In the genomic region with DNA sequence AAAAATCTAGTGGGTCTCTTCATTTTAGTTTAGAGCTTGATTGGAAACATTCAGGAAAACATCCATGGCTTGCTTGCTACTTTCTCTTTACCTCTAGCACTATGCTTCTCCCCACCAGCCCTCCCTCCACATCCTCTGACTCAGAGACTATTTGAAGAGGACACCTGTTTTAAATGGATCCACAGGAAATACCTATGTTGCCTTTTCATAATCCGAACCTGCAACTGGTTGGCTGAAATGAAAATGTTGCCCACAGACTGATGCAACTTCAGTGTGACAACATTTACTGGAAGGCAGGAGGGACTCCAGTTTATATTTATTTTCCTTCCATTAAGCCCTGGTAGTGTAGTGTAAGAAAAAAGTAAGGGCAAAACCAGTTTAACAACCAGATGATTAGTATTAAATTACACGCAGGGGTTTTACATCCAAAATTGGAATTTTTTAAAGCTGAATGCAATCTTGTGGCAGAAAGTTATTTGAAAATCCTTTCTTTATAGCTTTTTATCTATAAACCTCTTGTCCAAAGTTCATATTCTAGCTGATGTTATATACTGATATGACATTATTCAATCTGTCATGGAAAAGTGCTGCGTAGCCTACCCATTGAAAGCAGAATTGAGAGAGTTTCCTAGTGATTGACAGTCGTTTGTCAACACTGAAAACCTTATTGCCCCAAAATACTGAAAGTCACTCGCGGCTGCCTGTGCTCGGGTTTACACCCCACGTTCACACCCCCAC, we compare ENCODE assay signal across 8 cellular contexts. TPM values are rescaled to one million over a fixed set of nuclear protein-coding genes. Genes with fewer than 3 reads are reported as not detected.
A peak's percentile ranks its signal among the peaks of the same experiment; 100 is the strongest.
DNase-seq lines count a peak whose midpoint lies in the region; ATAC-seq and TF ChIP-seq lines count a peak whose summit lies in the region.

No MANE protein-coding gene starts in this region.

- H3K9me3 Mint-ChIP-seq in activated naive CD4-positive, alpha-beta T cell treated with anti-CD3 and anti-CD28 coated beads for 36 hours: no peaks in the 10 kb centered on the region
- peaks cover 10% of the 10 kb centered on the region for H3K9me3 Mint-ChIP-seq in glutamatergic neuron (ENCODE audit: unreplicated experiment)

- no peaks in the 10 kb centered on the region for H3K36me3 ChIP-seq in parathyroid adenoma (ENCODE audit: control insufficient read depth, insufficient read depth, low read length)

- peak overlapping the region; percentile 92 for H3K27ac ChIP-seq in parathyroid adenoma

- intact Hi-C loops in Right ventricle myocardium inferior (cut with DNase I): loop anchor here (2.0 to 5.0 kb wide), 3 partner anchors 115 to 213 kb away; a partner anchor contains a TSS
- intact Hi-C loops in cardiac septum (cut with DNase I): loop anchor here (2.0 to 5.0 kb wide), 2 partner anchors 113 to 163 kb away; no protein-coding TSS in a partner anchor
- intact Hi-C loops in activated naive CD4-positive, alpha-beta T cell treated with anti-CD3 and anti-CD28 coated beads for 36 hours (cut with micrococcal nuclease): loop anchor here (1.0 to 5.0 kb wide), 8 partner anchors 20 to 912 kb away; a partner anchor contains a TSS

- H3K36me3 Mint-ChIP-seq in activated naive CD4-positive, alpha-beta T cell treated with anti-CD3 and anti-CD28 coated beads for 36 hours (ENCODE audit: low read depth): peaks cover 5% of the 10 kb centered on the region
- no peaks in the 10 kb centered on the region for H3K36me3 Mint-ChIP-seq in glutamatergic neuron (ENCODE audit: unreplicated experiment)

- peak overlapping the region; percentile 85 for H3K4me2 ChIP-seq in parathyroid adenoma (ENCODE audit: low read length)

- no peaks in the 10 kb centered on the region for H3K27me3 ChIP-seq in parathyroid adenoma (ENCODE audit: control insufficient read depth, insufficient read depth, low read length)

- H3K79me2 ChIP-seq in parathyroid adenoma: no peaks in the 10 kb centered on the region

- peaks cover 6% of the 10 kb centered on the region for H3K4me1 ChIP-seq in parathyroid adenoma

- TF ChIP-seq CTCF in glutamatergic neuron (IDR thresholded peaks at IDR 0.05; ENCODE audit: partially characterized antibody, unreplicated experiment): no peak
- TF ChIP-seq CTCF in parathyroid adenoma (IDR thresholded peaks at IDR 0.05): no peak

- CTCF ChIA-PET in activated naive CD4-positive, alpha-beta T cell treated with anti-CD3 and anti-CD28 coated beads for 36 hours (lab: Charles Lee): interaction anchor here (0.6 to 1.5 kb wide), 6 partner anchors 33 to 367 kb away, joined by 3 to 8 read pairs (median 4); no protein-coding TSS in a partner anchor

- no peaks in the 10 kb centered on the region for H3K27me3 Mint-ChIP-seq in activated naive CD4-positive, alpha-beta T cell treated with anti-CD3 and anti-CD28 coated beads for 36 hours (ENCODE audit: low read depth)
- peaks cover 9% of the 10 kb centered on the region for H3K27me3 Mint-ChIP-seq in glutamatergic neuron (ENCODE audit: unreplicated experiment)

- H3K4me3 Mint-ChIP-seq in activated naive CD4-positive, alpha-beta T cell treated with anti-CD3 and anti-CD28 coated beads for 36 hours: peak overlapping the region; percentile 81
- H3K4me3 Mint-ChIP-seq in glutamatergic neuron (ENCODE audit: unreplicated experiment): peak overlapping the region; percentile 97

- H3K9ac ChIP-seq in parathyroid adenoma: peak overlapping the region; percentile 89

- H2AFZ ChIP-seq in parathyroid adenoma: peak overlapping the region; percentile 94

- no peaks in the 10 kb centered on the region for H3K9me3 ChIP-seq in parathyroid adenoma (ENCODE audit: control insufficient read depth, low read length)

- H3K4me1 Mint-ChIP-seq in activated naive CD4-positive, alpha-beta T cell treated with anti-CD3 and anti-CD28 coated beads for 36 hours (ENCODE audit: low read depth): peaks cover 28% of the 10 kb centered on the region
- no peaks in the 10 kb centered on the region for H3K4me1 Mint-ChIP-seq in glutamatergic neuron (ENCODE audit: low read depth, unreplicated experiment)

- ATAC-seq in Right ventricle myocardium inferior (peak; percentile 8), GM18519 (IDR thresholded peaks at IDR 0.05; ENCODE audit: low FRiP score, unreplicated experiment) (no peak), HG03439 (IDR thresholded peaks at IDR 0.05; ENCODE audit: unreplicated experiment) (no peak)

- DNase-seq in Right ventricle myocardium inferior (ENCODE audit: missing footprints) (no peak), cardiac septum (ENCODE audit: low spot score) (no peak), NAMALWA (ENCODE audit: low spot score) (peak; percentile 38), glutamatergic neuron (no peak)
- DNase-seq in activated naive CD4-positive, alpha-beta T cell treated with anti-CD3 and anti-CD28 coated beads for 36 hours: peak; percentile 76

- H3K27ac Mint-ChIP-seq in activated naive CD4-positive, alpha-beta T cell treated with anti-CD3 and anti-CD28 coated beads for 36 hours: peak overlapping the region; percentile 90
- peak overlapping the region; percentile 86 for H3K27ac Mint-ChIP-seq in glutamatergic neuron (ENCODE audit: unreplicated experiment)

- peak overlapping the region; percentile 93 for H3K4me3 ChIP-seq in parathyroid adenoma (ENCODE audit: low read depth, low read length)

RNA-seq across cellular contexts. Expression of a gene that starts 0.9 kb away (rescaled TPM):
- total RNA-seq in Right ventricle myocardium inferior: 71.6 TPM
- total RNA-seq in cardiac septum: 42.6 TPM
- 10 to 100 TPM; 26.1 to 28.0 TPM for total RNA-seq in activated naive CD4-positive, alpha-beta T cell treated with anti-CD3 and anti-CD28 coated beads for 36 hours
- total RNA-seq in glutamatergic neuron (ENCODE audit: unreplicated experiment): 14.3 TPM

Comparison
In these comparisons a context has a peak if more than half of its experiments do, and no peak if none do; other contexts are left out.
1. DNase-seq: peak in NAMALWA (single experiment) and activated naive CD4-positive, alpha-beta T cell treated with anti-CD3 and anti-CD28 coated beads for 36 hours (single experiment); none in Right ventricle myocardium inferior (single experiment), cardiac septum (single experiment) and glutamatergic neuron (single experiment).